Comparison of ENCODE assay signal across 9 cellular contexts in the genomic region with DNA sequence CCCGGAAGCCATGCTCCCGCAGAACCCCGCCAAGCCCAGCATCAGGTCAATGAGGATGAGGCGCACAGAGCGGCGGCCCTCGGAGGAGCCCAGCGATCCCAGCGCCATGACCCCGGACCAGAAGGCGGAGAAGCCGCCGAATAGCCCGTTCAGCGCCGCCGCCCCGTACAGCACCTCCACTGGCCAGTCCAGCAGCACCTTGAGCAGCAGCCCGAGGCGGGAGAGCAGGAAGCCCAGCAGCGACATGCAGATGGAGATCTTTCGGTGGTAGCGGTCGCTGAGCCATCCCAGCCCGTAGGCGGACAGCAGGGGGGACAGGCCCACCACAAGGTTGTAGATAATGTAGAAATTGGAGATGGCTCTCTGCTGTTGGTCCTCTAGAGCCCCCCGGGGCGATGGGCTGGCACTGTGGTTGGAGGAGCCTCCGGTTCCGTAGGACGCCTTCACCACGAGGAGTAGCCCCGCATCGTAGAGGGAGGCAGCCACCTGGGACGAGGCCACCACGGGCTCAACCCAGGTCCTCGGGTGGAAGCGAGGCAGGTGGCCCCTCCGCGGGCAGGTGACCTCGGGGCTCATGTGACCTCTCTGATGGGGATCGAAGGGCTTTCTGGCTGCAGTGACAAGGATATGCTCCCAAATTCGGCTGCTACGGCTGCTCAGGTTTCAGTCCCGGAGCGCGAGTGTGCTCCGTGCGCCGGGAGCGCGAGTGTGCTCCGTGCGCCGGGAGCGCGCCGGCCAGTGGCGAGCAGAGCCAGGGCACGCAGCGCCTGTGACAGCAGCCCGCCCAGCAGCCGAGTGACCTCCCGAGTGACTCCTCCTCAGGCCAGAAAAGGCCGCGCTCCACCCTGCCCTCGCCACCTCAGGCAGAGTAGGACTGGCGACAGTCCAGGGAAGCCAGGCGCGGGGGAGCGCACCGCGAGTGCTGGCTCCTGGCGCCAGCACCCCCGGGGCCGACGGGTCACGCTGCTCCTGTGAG. TPM values are rescaled to one million over a fixed set of nuclear protein-coding genes. Genes with fewer than 3 reads are reported as not detected.
DNase-seq lines count a peak whose midpoint lies in the region; ATAC-seq and TF ChIP-seq lines count a peak whose summit lies in the region.
"Had no signal": no experiment of that assay in that cellular context is flagged by ENCODE, and none has a peak within 500 bp of the region (broad histone marks: within the 10 kb centered on the region; RNA-seq: fewer than 3 reads in every experiment).

A gene with protein sequence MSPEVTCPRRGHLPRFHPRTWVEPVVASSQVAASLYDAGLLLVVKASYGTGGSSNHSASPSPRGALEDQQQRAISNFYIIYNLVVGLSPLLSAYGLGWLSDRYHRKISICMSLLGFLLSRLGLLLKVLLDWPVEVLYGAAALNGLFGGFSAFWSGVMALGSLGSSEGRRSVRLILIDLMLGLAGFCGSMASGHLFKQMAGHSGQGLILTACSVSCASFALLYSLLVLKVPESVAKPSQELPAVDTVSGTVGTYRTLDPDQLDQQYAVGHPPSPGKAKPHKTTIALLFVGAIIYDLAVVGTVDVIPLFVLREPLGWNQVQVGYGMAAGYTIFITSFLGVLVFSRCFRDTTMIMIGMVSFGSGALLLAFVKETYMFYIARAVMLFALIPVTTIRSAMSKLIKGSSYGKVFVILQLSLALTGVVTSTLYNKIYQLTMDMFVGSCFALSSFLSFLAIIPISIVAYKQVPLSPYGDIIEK (minus strand): TSS at position 771 of the 976 bp plus-strand sequence. CDS start 195 bp downstream, at position 576.

- no peak within 1 kb of the TSS for H3K27ac Mint-ChIP-seq in endothelial cell (ENCODE audit: unreplicated experiment)

- intact Hi-C loops in lower lobe of right lung (cut with DNase I) = no loop called here

- H3K4me3 Mint-ChIP-seq in endothelial cell (ENCODE audit: unreplicated experiment) = peak within 1 kb of the TSS; percentile 21

- 19% methylated on average over 78 of the region's 78 CpGs for WGBS in thymus

- H3K27ac ChIP-seq in lower lobe of right lung (peak within 1 kb of the TSS; percentile 60), thymus (ENCODE audit: low read depth) (no peak within 1 kb of the TSS)

- no peaks in the 10 kb centered on the region for H3K9me3 Mint-ChIP-seq in endothelial cell (ENCODE audit: unreplicated experiment)

- H3K4me3 ChIP-seq in lower lobe of right lung (peak within 1 kb of the TSS; percentile 59), thymus (ENCODE audit: low read length) (peak within 1 kb of the TSS; percentile 11)

- H3K4me1 ChIP-seq in lower lobe of right lung (peaks cover 33% of the 10 kb centered on the region), thymus (ENCODE audit: control insufficient read depth, insufficient read depth, low read length) (no peaks in the 10 kb centered on the region)

- DNase-seq in DMS53 (lab: John Stamatoyannopoulos, UW) = peak; percentile 40
- DNase-seq in DMS53 treated with DMSO at 0.1 percent for 48 hours (lab: John Stamatoyannopoulos, UW; ENCODE audit: unreplicated experiment) = no peak
- DNase-seq in endothelial cell (ENCODE audit: low spot score) = peak; percentile 20
- peak; percentile 86 for DNase-seq in lower lobe of right lung
- DNase-seq in Ammon's horn (ENCODE audit: low spot score) = no peak
- no peak for DNase-seq in NCI-H1436 (lab: John Stamatoyannopoulos, UW)
- DNase-seq in COLO668 (lab: John Stamatoyannopoulos, UW; ENCODE audit: unreplicated experiment) = no peak
- DNase-seq: 8988T had no signal

- H3K4me1 Mint-ChIP-seq in endothelial cell (ENCODE audit: unreplicated experiment) = no peaks in the 10 kb centered on the region

- ATAC-seq in lower lobe of right lung = peak; percentile 86

- H3K36me3 ChIP-seq in lower lobe of right lung = no peaks in the 10 kb centered on the region
- H3K36me3 ChIP-seq in thymus (ENCODE audit: control insufficient read depth, insufficient read depth) = no peaks in the 10 kb centered on the region

- peaks cover 3% of the 10 kb centered on the region for H3K36me3 Mint-ChIP-seq in endothelial cell (ENCODE audit: low read depth, unreplicated experiment)

- TF ChIP-seq CTCF in endothelial cell (IDR thresholded peaks at IDR 0.05; ENCODE audit: unreplicated experiment) (no peak), lower lobe of right lung (IDR thresholded peaks at IDR 0.05) (no peak)

- no peaks in the 10 kb centered on the region for H3K9me3 ChIP-seq in lower lobe of right lung
- H3K9me3 ChIP-seq in thymus (ENCODE audit: control insufficient read depth) = no peaks in the 10 kb centered on the region

- peaks cover 12% of the 10 kb centered on the region for H3K27me3 ChIP-seq in lower lobe of right lung (ENCODE audit: low read depth)
- peaks cover 14% of the 10 kb centered on the region for H3K27me3 ChIP-seq in thymus (ENCODE audit: control insufficient read depth, insufficient read depth)

- H3K27me3 Mint-ChIP-seq in endothelial cell (ENCODE audit: unreplicated experiment) = peaks cover 12% of the 10 kb centered on the region

RNA-seq across cellular contexts. Expression of the gene that starts here (rescaled TPM):
- total RNA-seq in endothelial cell (ENCODE audit: unreplicated experiment) (not detected), lower lobe of right lung (13.7 TPM)
- polyA plus RNA-seq in thymus = 0.98 TPM

Comparison
In these comparisons a context has a peak if more than half of its experiments do, and no peak if none do; other contexts are left out.
1. RNA of the gene that starts here (total RNA-seq): 13.7 TPM in lower lobe of right lung (single experiment); not detected in endothelial cell (single experiment); every median in the first group is over 10 times any median in the second.
2. DNase-seq: peak in DMS53 (single experiment) and lower lobe of right lung (single experiment); none in DMS53 treated with DMSO at 0.1 percent for 48 hours (single experiment), Ammon's horn (single experiment), NCI-H1436 (single experiment) and COLO668 (single experiment).
3. Peak in DNase-seq in endothelial cell; RNA of the gene not detected or under 1 TPM.